1 cellular context compared by ENCODE assay signal in the genomic region with DNA sequence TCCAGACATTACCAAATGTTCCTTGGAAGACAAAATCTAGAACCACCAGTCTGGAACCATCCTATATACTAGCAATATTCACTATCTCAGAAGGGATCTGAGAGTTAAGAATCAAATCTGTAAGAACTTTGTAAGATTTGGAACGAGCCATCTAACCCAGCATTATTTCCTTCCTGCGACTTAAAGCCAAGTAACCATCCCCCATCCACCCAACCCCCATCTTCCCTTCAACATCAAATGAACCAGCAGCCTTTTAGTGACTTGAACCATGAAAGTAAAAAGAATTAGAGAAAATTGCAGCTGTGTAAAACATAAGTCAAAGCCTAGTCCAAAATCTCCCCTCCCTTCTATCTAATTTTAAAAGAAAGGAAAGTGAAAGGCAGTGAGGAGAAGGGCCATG.
TF ChIP-seq lines count a peak whose summit lies in the region.

No MANE protein-coding gene starts in this region.

TF ChIP-seq in WTC11, 78 proteins besides CTCF, POLR2A, EP300 and RAD21:
- TF ChIP-seq NR3C1 (CRISPR knock-in tag; conservative IDR thresholded peaks at IDR 0.05; ENCODE audit: low read depth), result no peak
- TF ChIP-seq HMGA2 (CRISPR knock-in tag; IDR thresholded peaks at IDR 0.05), result no peak
- no peak for TF ChIP-seq ZNF138 (CRISPR knock-in tag; conservative IDR thresholded peaks at IDR 0.05)
- TF ChIP-seq, protein P1, sequence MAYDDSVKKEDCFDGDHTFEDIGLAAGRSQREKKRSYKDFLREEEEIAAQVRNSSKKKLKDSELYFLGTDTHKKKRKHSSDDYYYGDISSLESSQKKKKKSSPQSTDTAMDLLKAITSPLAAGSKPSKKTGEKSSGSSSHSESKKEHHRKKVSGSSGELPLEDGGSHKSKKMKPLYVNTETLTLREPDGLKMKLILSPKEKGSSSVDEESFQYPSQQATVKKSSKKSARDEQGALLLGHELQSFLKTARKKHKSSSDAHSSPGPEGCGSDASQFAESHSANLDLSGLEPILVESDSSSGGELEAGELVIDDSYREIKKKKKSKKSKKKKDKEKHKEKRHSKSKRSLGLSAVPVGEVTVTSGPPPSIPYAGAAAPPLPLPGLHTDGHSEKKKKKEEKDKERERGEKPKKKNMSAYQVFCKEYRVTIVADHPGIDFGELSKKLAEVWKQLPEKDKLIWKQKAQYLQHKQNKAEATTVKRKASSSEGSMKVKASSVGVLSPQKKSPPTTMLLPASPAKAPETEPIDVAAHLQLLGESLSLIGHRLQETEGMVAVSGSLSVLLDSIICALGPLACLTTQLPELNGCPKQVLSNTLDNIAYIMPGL (CRISPR knock-in tag; IDR thresholded peaks at IDR 0.05), result no peak
- no peak for TF ChIP-seq ZNF317 (CRISPR knock-in tag; IDR thresholded peaks at IDR 0.05; ENCODE audit: borderline replicate concordance, low read depth)
- no peak for TF ChIP-seq ZNF121 (CRISPR knock-in tag; IDR thresholded peaks at IDR 0.05)
- no peak for TF ChIP-seq IRF2 (CRISPR knock-in tag; IDR thresholded peaks at IDR 0.05; ENCODE audit: borderline replicate concordance, low read depth)
- TF ChIP-seq, protein P2, sequence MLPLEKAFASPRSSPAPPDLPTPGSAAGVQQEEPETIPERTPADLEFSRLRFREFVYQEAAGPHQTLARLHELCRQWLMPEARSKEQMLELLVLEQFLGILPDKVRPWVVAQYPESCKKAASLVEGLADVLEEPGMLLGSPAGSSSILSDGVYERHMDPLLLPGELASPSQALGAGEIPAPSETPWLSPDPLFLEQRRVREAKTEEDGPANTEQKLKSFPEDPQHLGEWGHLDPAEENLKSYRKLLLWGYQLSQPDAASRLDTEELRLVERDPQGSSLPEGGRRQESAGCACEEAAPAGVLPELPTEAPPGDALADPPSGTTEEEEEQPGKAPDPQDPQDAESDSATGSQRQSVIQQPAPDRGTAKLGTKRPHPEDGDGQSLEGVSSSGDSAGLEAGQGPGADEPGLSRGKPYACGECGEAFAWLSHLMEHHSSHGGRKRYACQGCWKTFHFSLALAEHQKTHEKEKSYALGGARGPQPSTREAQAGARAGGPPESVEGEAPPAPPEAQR (CRISPR knock-in tag; IDR thresholded peaks at IDR 0.05), result no peak
- TF ChIP-seq ZBTB21 (CRISPR knock-in tag; IDR thresholded peaks at IDR 0.05; ENCODE audit: borderline replicate concordance), result no peak
- no peak for TF ChIP-seq OVOL2 (CRISPR knock-in tag; IDR thresholded peaks at IDR 0.05; ENCODE audit: borderline replicate concordance)
- TF ChIP-seq NFATC4 (CRISPR knock-in tag; IDR thresholded peaks at IDR 0.05), result no peak
- TF ChIP-seq CREM (CRISPR knock-in tag; IDR thresholded peaks at IDR 0.05), result no peak
- TF ChIP-seq, protein P3, sequence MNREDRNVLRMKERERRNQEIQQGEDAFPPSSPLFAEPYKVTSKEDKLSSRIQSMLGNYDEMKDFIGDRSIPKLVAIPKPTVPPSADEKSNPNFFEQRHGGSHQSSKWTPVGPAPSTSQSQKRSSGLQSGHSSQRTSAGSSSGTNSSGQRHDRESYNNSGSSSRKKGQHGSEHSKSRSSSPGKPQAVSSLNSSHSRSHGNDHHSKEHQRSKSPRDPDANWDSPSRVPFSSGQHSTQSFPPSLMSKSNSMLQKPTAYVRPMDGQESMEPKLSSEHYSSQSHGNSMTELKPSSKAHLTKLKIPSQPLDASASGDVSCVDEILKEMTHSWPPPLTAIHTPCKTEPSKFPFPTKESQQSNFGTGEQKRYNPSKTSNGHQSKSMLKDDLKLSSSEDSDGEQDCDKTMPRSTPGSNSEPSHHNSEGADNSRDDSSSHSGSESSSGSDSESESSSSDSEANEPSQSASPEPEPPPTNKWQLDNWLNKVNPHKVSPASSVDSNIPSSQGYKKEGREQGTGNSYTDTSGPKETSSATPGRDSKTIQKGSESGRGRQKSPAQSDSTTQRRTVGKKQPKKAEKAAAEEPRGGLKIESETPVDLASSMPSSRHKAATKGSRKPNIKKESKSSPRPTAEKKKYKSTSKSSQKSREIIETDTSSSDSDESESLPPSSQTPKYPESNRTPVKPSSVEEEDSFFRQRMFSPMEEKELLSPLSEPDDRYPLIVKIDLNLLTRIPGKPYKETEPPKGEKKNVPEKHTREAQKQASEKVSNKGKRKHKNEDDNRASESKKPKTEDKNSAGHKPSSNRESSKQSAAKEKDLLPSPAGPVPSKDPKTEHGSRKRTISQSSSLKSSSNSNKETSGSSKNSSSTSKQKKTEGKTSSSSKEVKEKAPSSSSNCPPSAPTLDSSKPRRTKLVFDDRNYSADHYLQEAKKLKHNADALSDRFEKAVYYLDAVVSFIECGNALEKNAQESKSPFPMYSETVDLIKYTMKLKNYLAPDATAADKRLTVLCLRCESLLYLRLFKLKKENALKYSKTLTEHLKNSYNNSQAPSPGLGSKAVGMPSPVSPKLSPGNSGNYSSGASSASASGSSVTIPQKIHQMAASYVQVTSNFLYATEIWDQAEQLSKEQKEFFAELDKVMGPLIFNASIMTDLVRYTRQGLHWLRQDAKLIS (CRISPR knock-in tag; IDR thresholded peaks at IDR 0.05; ENCODE audit: borderline replicate concordance), result no peak
- TF ChIP-seq, protein P4, sequence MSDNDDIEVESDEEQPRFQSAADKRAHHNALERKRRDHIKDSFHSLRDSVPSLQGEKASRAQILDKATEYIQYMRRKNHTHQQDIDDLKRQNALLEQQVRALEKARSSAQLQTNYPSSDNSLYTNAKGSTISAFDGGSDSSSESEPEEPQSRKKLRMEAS (CRISPR knock-in tag; IDR thresholded peaks at IDR 0.05), result no peak
- TF ChIP-seq MYBL2 (CRISPR knock-in tag; IDR thresholded peaks at IDR 0.05), result no peak
